In genomic region chr15:68875377-68876116, GRCh38 we compare ENCODE assay signal across 8 cellular contexts. TPM values are rescaled to one million over a fixed set of nuclear protein-coding genes. Genes with fewer than 3 reads are reported as not detected.
DNase-seq lines count a peak whose midpoint lies in the region; ATAC-seq and TF ChIP-seq lines count a peak whose summit lies in the region.

No MANE protein-coding gene starts in this region.

- H3K9me3 ChIP-seq in SU-DHL-6 (ENCODE audit: insufficient read depth, low read length) (no peaks in the 10 kb centered on the region), testis (no peaks in the 10 kb centered on the region)

- no peak overlapping the region for H3K4me2 ChIP-seq in SU-DHL-6 (ENCODE audit: low read depth, low read length, poor library complexity, severe bottlenecking)

- H3K9me2 ChIP-seq in SU-DHL-6 (replicated peaks; ENCODE audit: insufficient read depth, low read length): no peaks in the 10 kb centered on the region

- WGBS in testis, 2 donors: 5 to 6% methylated on average over 26 to 31 of the region's 31 CpGs

- no peak for TF ChIP-seq POLR2A in testis (IDR thresholded peaks at IDR 0.05)

- H3K36me3 ChIP-seq in SU-DHL-6 (ENCODE audit: low read length) (no peaks in the 10 kb centered on the region), testis (ENCODE audit: low read depth, missing control alignments) (no peaks in the 10 kb centered on the region)

- intact Hi-C loops in Right ventricle myocardium superior (cut with DNase I) (loop anchor here (2.0 to 10.0 kb wide), 5 partner anchors 91 to 623 kb away; no protein-coding TSS in a partner anchor), testis (cut with DNase I; ENCODE audit: low total_unique reads) (loop anchor here (10.0 kb wide), 2 partner anchors 201 to 321 kb away; no protein-coding TSS in a partner anchor)

- H3K4me3 Mint-ChIP-seq in activated naive CD8-positive, alpha-beta T cell treated with anti-CD3 and anti-CD28 coated beads, Interleukin-2, amount 10 ng/mL, durations not matched to agents 7 days and 5 days: peak overlapping the region; percentile 56
- peak overlapping the region; percentile 77 for H3K4me3 Mint-ChIP-seq in osteocyte (ENCODE audit: unreplicated experiment)

- no peaks in the 10 kb centered on the region for H3K9me3 Mint-ChIP-seq in activated naive CD8-positive, alpha-beta T cell treated with anti-CD3 and anti-CD28 coated beads, Interleukin-2, amount 10 ng/mL, durations not matched to agents 7 days and 5 days
- H3K9me3 Mint-ChIP-seq in osteocyte (ENCODE audit: unreplicated experiment): no peaks in the 10 kb centered on the region

- H3K27me3 ChIP-seq in SU-DHL-6 (ENCODE audit: low read length): no peaks in the 10 kb centered on the region
- no peaks in the 10 kb centered on the region for H3K27me3 ChIP-seq in testis

- H3K36me3 Mint-ChIP-seq in activated naive CD8-positive, alpha-beta T cell treated with anti-CD3 and anti-CD28 coated beads, Interleukin-2, amount 10 ng/mL, durations not matched to agents 7 days and 5 days: no peaks in the 10 kb centered on the region
- H3K36me3 Mint-ChIP-seq in osteocyte (ENCODE audit: unreplicated experiment): no peaks in the 10 kb centered on the region

- H3K79me2 ChIP-seq in SU-DHL-6 (ENCODE audit: insufficient read depth, low read length): no peaks in the 10 kb centered on the region

- H3F3A ChIP-seq in SU-DHL-6 (ENCODE audit: insufficient read depth): no peaks in the 10 kb centered on the region

- TF ChIP-seq CTCF in SU-DHL-6 (IDR thresholded peaks at IDR 0.05; ENCODE audit: insufficient read depth, low read length, poor library complexity, severe bottlenecking): peak; percentile 79
- TF ChIP-seq CTCF in osteocyte (IDR thresholded peaks at IDR 0.05): peak; percentile 93
- peak; percentile 90 to 96 (median 93) for TF ChIP-seq CTCF in testis (IDR thresholded peaks at IDR 0.05)

- H3K27ac Mint-ChIP-seq in activated naive CD8-positive, alpha-beta T cell treated with anti-CD3 and anti-CD28 coated beads, Interleukin-2, amount 10 ng/mL, durations not matched to agents 7 days and 5 days: no peak overlapping the region
- H3K27ac Mint-ChIP-seq in osteocyte (ENCODE audit: unreplicated experiment): no peak overlapping the region

- H4K20me1 ChIP-seq in SU-DHL-6 (ENCODE audit: low read depth, low read length): no peaks in the 10 kb centered on the region

- H2AFZ ChIP-seq in SU-DHL-6 (ENCODE audit: low read depth, low read length, severe bottlenecking): no peak overlapping the region

- H3K27ac ChIP-seq in SU-DHL-6 (ENCODE audit: low read depth, low read length): no peak overlapping the region
- H3K27ac ChIP-seq in testis: no peak overlapping the region

- H3K4me1 ChIP-seq in testis: peaks cover 5% of the 10 kb centered on the region

- ATAC-seq in activated naive CD8-positive, alpha-beta T cell treated with anti-CD3 and anti-CD28 coated beads, Interleukin-2, amount 10 ng/mL, durations not matched to agents 7 days and 5 days (ENCODE audit: low read depth): peak; percentile 82
- peak; percentile 98 for ATAC-seq in Right ventricle myocardium superior (ENCODE audit: poor library complexity)
- no peak for ATAC-seq in HG02678 (IDR thresholded peaks at IDR 0.05; ENCODE audit: unreplicated experiment)

- H3K27me3 Mint-ChIP-seq in activated naive CD8-positive, alpha-beta T cell treated with anti-CD3 and anti-CD28 coated beads, Interleukin-2, amount 10 ng/mL, durations not matched to agents 7 days and 5 days: peaks cover 32% of the 10 kb centered on the region
- peaks cover 26% of the 10 kb centered on the region for H3K27me3 Mint-ChIP-seq in osteocyte (ENCODE audit: unreplicated experiment)

- peaks cover 5% of the 10 kb centered on the region for H3K4me1 Mint-ChIP-seq in activated naive CD8-positive, alpha-beta T cell treated with anti-CD3 and anti-CD28 coated beads, Interleukin-2, amount 10 ng/mL, durations not matched to agents 7 days and 5 days
- H3K4me1 Mint-ChIP-seq in osteocyte (ENCODE audit: unreplicated experiment): peaks cover 11% of the 10 kb centered on the region

- POLR2A ChIA-PET in activated naive CD8-positive, alpha-beta T cell treated with anti-CD3 and anti-CD28 coated beads, Interleukin-2, amount 10 ng/mL, durations not matched to agents 7 days and 5 days (lab: Charles Lee): interaction anchor here (1.1 kb wide), 1 partner anchor 21 kb away, joined by 3 read pairs; no protein-coding TSS in a partner anchor

- no peak overlapping the region for H3K9ac ChIP-seq in SU-DHL-6 (ENCODE audit: low read length)

- H3K4me3 ChIP-seq in SU-DHL-6 (ENCODE audit: insufficient read depth, low read length, poor library complexity, severe bottlenecking): no peak overlapping the region
- peak overlapping the region in 1 of 2 donors; percentile 15 for H3K4me3 ChIP-seq in testis

- peak; percentile 39 for DNase-seq in GM04503 (ENCODE audit: low read depth)
- DNase-seq in NCI-H1105 treated with DMSO at 0.1 percent for 48 hours (lab: John Stamatoyannopoulos, UW): peak; percentile 87
- peak; percentile 91 for DNase-seq in activated naive CD8-positive, alpha-beta T cell treated with anti-CD3 and anti-CD28 coated beads, Interleukin-2, amount 10 ng/mL, durations not matched to agents 7 days and 5 days
- peak; percentile 96 for DNase-seq in Right ventricle myocardium superior
- DNase-seq in osteocyte (ENCODE audit: extremely low spot score, unreplicated experiment): peak; percentile 96
- DNase-seq in testis: peak; percentile 97

RNA-seq across cellular contexts. Expression of gene SPESP1, which starts 54.8 kb away (rescaled TPM):
- under 1 TPM; 0.50 to 0.57 TPM for total RNA-seq in activated naive CD8-positive, alpha-beta T cell treated with anti-CD3 and anti-CD28 coated beads, Interleukin-2, amount 10 ng/mL, durations not matched to agents 7 days and 5 days
- total RNA-seq in Right ventricle myocardium superior (7.6 TPM), osteocyte (not detected in 2 replicates), testis (10 to 100 TPM; 50.4 to 67.1 TPM)
- 67.6 TPM for polyA plus RNA-seq in testis (ENCODE audit: insufficient read depth, low read depth, low replicate concordance)

RNA-seq across cellular contexts. Expression of gene ANP32A, which starts 54.9 kb away (rescaled TPM):
- 100 to 1,000 TPM; 174 to 177 TPM for total RNA-seq in activated naive CD8-positive, alpha-beta T cell treated with anti-CD3 and anti-CD28 coated beads, Interleukin-2, amount 10 ng/mL, durations not matched to agents 7 days and 5 days
- total RNA-seq in Right ventricle myocardium superior: 118 TPM
- 155 and 159 TPM in 2 replicates for total RNA-seq in osteocyte
- total RNA-seq in testis: 10 to 100 TPM; 32.9 to 41.3 TPM
- polyA plus RNA-seq in testis (ENCODE audit: insufficient read depth, low read depth, low replicate concordance): 49.5 TPM

Comparison
In these comparisons a context has a peak if more than half of its experiments do, and no peak if none do; other contexts are left out.
1. DNase-seq: peak in every context shown above with its lines; median percentile 97 in testis; 96 in Right ventricle myocardium superior; 96 in osteocyte; 91 in activated naive CD8-positive, alpha-beta T cell treated with anti-CD3 and anti-CD28 coated beads, Interleukin-2, amount 10 ng/mL, durations not matched to agents 7 days and 5 days; 87 in NCI-H1105 treated with DMSO at 0.1 percent for 48 hours; 39 in GM04503.